8 cellular contexts compared by ENCODE assay signal in the genomic region with DNA sequence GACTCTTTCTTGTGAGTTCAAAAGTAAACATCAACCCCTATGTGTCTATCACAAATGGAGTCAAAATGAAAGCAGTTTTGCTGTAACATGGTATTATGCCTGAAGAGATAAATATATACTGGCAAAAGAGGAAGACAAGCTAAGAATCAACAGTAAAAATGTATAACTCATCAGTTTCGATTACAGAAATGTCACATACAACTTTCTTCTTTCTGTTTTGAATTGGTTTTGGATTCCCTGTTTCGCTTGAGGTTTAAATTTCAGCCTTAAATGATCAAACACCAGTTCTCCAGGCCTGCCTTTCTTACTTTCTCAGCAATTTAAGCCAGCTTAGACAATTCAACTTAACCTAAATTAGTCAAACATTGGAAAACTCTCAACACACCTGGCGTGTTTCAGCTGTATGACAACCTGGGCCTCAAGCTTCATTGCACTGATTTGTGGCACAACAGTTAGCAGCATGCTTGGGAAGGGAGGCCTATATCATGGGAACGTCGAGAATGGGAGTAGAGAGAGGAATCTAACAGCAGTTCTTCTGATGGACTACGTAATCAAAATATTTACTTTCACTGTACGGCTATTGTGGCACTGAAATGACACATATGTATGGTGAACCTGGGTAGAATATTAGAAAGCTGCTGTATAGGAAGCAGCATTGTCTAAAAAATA. TPM values are rescaled to one million over a fixed set of nuclear protein-coding genes. Genes with fewer than 3 reads are reported as not detected.
A peak's percentile ranks its signal among the peaks of the same experiment; 100 is the strongest.
DNase-seq lines count a peak whose midpoint lies in the region; ATAC-seq and TF ChIP-seq lines count a peak whose summit lies in the region.

No MANE protein-coding gene starts in this region.

- peak overlapping the region in 4 of 6 donors; percentile 13 to 49 (median 40) for H3K27ac Mint-ChIP-seq in naive B cell
- H3K27ac Mint-ChIP-seq in natural killer cell treated with Interleukin-12 subunit alpha and Interleukin-12 subunit beta and Interleukin-15 and Interleukin-18, amount 100 ng/mL, for 72 hours: no peak overlapping the region

- WGBS in suprapubic skin: 70% methylated on average over 7 of the region's 7 CpGs

- peaks cover 37 to 47% (median 38%) of the 10 kb centered on the region in 3 donors for H3K4me1 Mint-ChIP-seq in naive B cell
- no peaks in the 10 kb centered on the region for H3K4me1 Mint-ChIP-seq in natural killer cell treated with Interleukin-12 subunit alpha and Interleukin-12 subunit beta and Interleukin-15 and Interleukin-18, amount 100 ng/mL, for 72 hours (ENCODE audit: low read depth in 2 of 2)

- ATAC-seq in GM18870 (IDR thresholded peaks at IDR 0.05; ENCODE audit: unreplicated experiment) (peak; percentile 94), HG02759 (IDR thresholded peaks at IDR 0.05; ENCODE audit: unreplicated experiment) (peak; percentile 89), naive B cell (ENCODE audit: low read depth in 2 of 2) (peak; percentile 56 to 59), gastrocnemius medialis (no peak)
- no peak for ATAC-seq in natural killer cell treated with Interleukin-12 subunit alpha and Interleukin-12 subunit beta and Interleukin-15 and Interleukin-18, amount 100 ng/mL, for 72 hours

- H3K4me3 Mint-ChIP-seq in naive B cell: peak overlapping the region in 7 of 8 donors; percentile 18 to 79 (median 51)
- no peak overlapping the region for H3K4me3 Mint-ChIP-seq in natural killer cell treated with Interleukin-12 subunit alpha and Interleukin-12 subunit beta and Interleukin-15 and Interleukin-18, amount 100 ng/mL, for 72 hours

- no peaks in the 10 kb centered on the region for H3K9me3 Mint-ChIP-seq in naive B cell
- H3K9me3 Mint-ChIP-seq in natural killer cell treated with Interleukin-12 subunit alpha and Interleukin-12 subunit beta and Interleukin-15 and Interleukin-18, amount 100 ng/mL, for 72 hours: no peaks in the 10 kb centered on the region

- H3K9me3 ChIP-seq in gastrocnemius medialis (no peaks in the 10 kb centered on the region), suprapubic skin (no peaks in the 10 kb centered on the region)

- no peaks in the 10 kb centered on the region for H3K36me3 Mint-ChIP-seq in naive B cell
- no peaks in the 10 kb centered on the region for H3K36me3 Mint-ChIP-seq in natural killer cell treated with Interleukin-12 subunit alpha and Interleukin-12 subunit beta and Interleukin-15 and Interleukin-18, amount 100 ng/mL, for 72 hours

- H3K27me3 ChIP-seq in gastrocnemius medialis: no peaks in the 10 kb centered on the region
- no peaks in the 10 kb centered on the region for H3K27me3 ChIP-seq in suprapubic skin

- TF ChIP-seq EP300 in suprapubic skin (IDR thresholded peaks at IDR 0.05): no peak

- DNase-seq in NCI-H69 (lab: John Stamatoyannopoulos, UW) (peak; percentile 43), naive B cell (peak; percentile 58), occipital lobe (lab: John Stamatoyannopoulos, UW) (no peak), gastrocnemius medialis (no peak), suprapubic skin (ENCODE audit: low spot score in 2 of 2) (no peak)
- DNase-seq in natural killer cell treated with Interleukin-12 subunit alpha and Interleukin-12 subunit beta and Interleukin-15 and Interleukin-18, amount 100 ng/mL, for 72 hours (ENCODE audit: low spot score): no peak

- TF ChIP-seq CTCF in gastrocnemius medialis (IDR thresholded peaks at IDR 0.05 in 4 of 5, conservative IDR thresholded peaks at IDR 0.05 in 1 of 5): no peak
- TF ChIP-seq CTCF in suprapubic skin (IDR thresholded peaks at IDR 0.05): no peak

- no peak overlapping the region for H3K27ac ChIP-seq in gastrocnemius medialis
- no peak overlapping the region for H3K27ac ChIP-seq in suprapubic skin

- in situ Hi-C loops in gastrocnemius medialis (cut with MboI; ENCODE audit: low sequenced_read_pairs in 4 of 4): no loop called here

- H3K27me3 Mint-ChIP-seq in naive B cell: no peaks in the 10 kb centered on the region
- peaks cover 0 to 4% of the 10 kb centered on the region in 2 donors for H3K27me3 Mint-ChIP-seq in natural killer cell treated with Interleukin-12 subunit alpha and Interleukin-12 subunit beta and Interleukin-15 and Interleukin-18, amount 100 ng/mL, for 72 hours

- H3K4me1 ChIP-seq in gastrocnemius medialis: no peaks in the 10 kb centered on the region
- H3K4me1 ChIP-seq in suprapubic skin: no peaks in the 10 kb centered on the region

- H3K4me3 ChIP-seq in gastrocnemius medialis (no peak overlapping the region), suprapubic skin (no peak overlapping the region)

- H3K36me3 ChIP-seq in gastrocnemius medialis (no peaks in the 10 kb centered on the region), suprapubic skin (no peaks in the 10 kb centered on the region)

- TF ChIP-seq POLR2A in gastrocnemius medialis (IDR thresholded peaks at IDR 0.05): no peak
- TF ChIP-seq POLR2A in suprapubic skin (IDR thresholded peaks at IDR 0.05): no peak

- intact Hi-C loops in gastrocnemius medialis (cut with DNase I; ENCODE audit: low total_unique reads): no loop called here

RNA-seq across cellular contexts. Expression of gene MARCKS, which starts 51.8 kb away (rescaled TPM):
- 10 to 100 TPM in 1 of 6 donors, 1 to 10 TPM in 5; 4.8 to 11.9 (median 7.5) TPM for polyA plus RNA-seq in naive B cell (ENCODE audit: low read depth in 6 of 6)
- total RNA-seq in occipital lobe (337 TPM), gastrocnemius medialis (1 to 10 TPM; 4.3 to 7.1 (median 5.4) TPM), suprapubic skin (10 to 100 TPM; 49.3 to 57.1 (median 54.6) TPM)
- 1 to 10 TPM in 1 of 2 donors, under 1 TPM in 1; 0.74 to 1.1 TPM for total RNA-seq in natural killer cell treated with Interleukin-12 subunit alpha and Interleukin-12 subunit beta and Interleukin-15 and Interleukin-18, amount 100 ng/mL, for 72 hours

Comparison
In these comparisons a context has a peak if more than half of its experiments do, and no peak if none do; other contexts are left out.
1. ATAC-seq: peak in GM18870 (single experiment), HG02759 (single experiment) and naive B cell (2 of 2); none in natural killer cell treated with Interleukin-12 subunit alpha and Interleukin-12 subunit beta and Interleukin-15 and Interleukin-18, amount 100 ng/mL, for 72 hours (0 of 2) and gastrocnemius medialis (0 of 2).
2. DNase-seq: peak in NCI-H69 (single experiment) and naive B cell (single experiment); none in occipital lobe (single experiment), natural killer cell treated with Interleukin-12 subunit alpha and Interleukin-12 subunit beta and Interleukin-15 and Interleukin-18, amount 100 ng/mL, for 72 hours (single experiment), gastrocnemius medialis (0 of 2) and suprapubic skin (0 of 2).
3. H3K27ac Mint-ChIP-seq: peak in naive B cell (4 of 6); none in natural killer cell treated with Interleukin-12 subunit alpha and Interleukin-12 subunit beta and Interleukin-15 and Interleukin-18, amount 100 ng/mL, for 72 hours (0 of 2).
4. RNA of gene MARCKS, which starts 51.8 kb away (total RNA-seq): 337 TPM in occipital lobe (single experiment) and 49.3 to 57.1 TPM in suprapubic skin; 4.3 to 7.1 TPM in gastrocnemius medialis and 0.74 to 1.1 TPM in natural killer cell treated with Interleukin-12 subunit alpha and Interleukin-12 subunit beta and Interleukin-15 and Interleukin-18, amount 100 ng/mL, for 72 hours; every median in the first group is over 4 times any median in the second.